Comparison of ENCODE assay signal across 8 cellular contexts in genomic region chr2:152036611-152037469, GRCh38.
DNase-seq lines count a peak whose midpoint lies in the region; ATAC-seq and TF ChIP-seq lines count a peak whose summit lies in the region.

No MANE protein-coding gene starts in this region.

- no CpG with 5 or more reads among the region's 10 CpGs for WGBS in mesendoderm (ENCODE audit: extremely low coverage, insufficient coverage, low lambda C conversion rate)

- no peak overlapping the region for H2BK120ac ChIP-seq in mesendoderm (ENCODE audit: low read depth, low read length)

- no peak overlapping the region for H2AK5ac ChIP-seq in mesendoderm (ENCODE audit: low read length)

- H3K4me2 ChIP-seq in mesendoderm (ENCODE audit: low read length): no peak overlapping the region

- H3K79me1 ChIP-seq in mesendoderm (ENCODE audit: low read length): no peaks in the 10 kb centered on the region

- peaks cover 3% of the 10 kb centered on the region for H3K4me1 ChIP-seq in mesendoderm (ENCODE audit: control insufficient read depth, low read depth, low read length)

- DNase-seq in Ammon's horn (ENCODE audit: low spot score) (peak; percentile 91), NCI-H226 (peak; percentile 29), dorsolateral prefrontal cortex (peak; percentile 38 to 83 (median 71)), mesendoderm (peak; percentile 81)
- peak; percentile 69 for DNase-seq in activated CD4-positive, alpha-beta T cell treated with anti-CD3 and anti-CD28 coated beads for 48 hours
- DNase-seq in stimulated activated CD8-positive, alpha-beta memory T cell treated with anti-CD3 and anti-CD28 coated beads, Interleukin-4, amount 100 ng/mL, for 24 hours (ENCODE audit: low read depth): peak; percentile 25

- TF ChIP-seq CTCF in dorsolateral prefrontal cortex (IDR thresholded peaks at IDR 0.05 in 54 of 56, conservative IDR thresholded peaks at IDR 0.05 in 2 of 56; ENCODE audit: low read depth in 1 of 56, partially characterized antibody in 56 of 56): peak; percentile 58 to 95 (median 83)

- H3K27ac ChIP-seq in dorsolateral prefrontal cortex: peak overlapping the region in 27 of 59 donors; percentile 23 to 79 (median 62)
- H3K27ac ChIP-seq in mesendoderm (ENCODE audit: low read depth, low read length): no peak overlapping the region

- H4K5ac ChIP-seq in mesendoderm (ENCODE audit: low read length): no peak overlapping the region

- no peak overlapping the region for H4K8ac ChIP-seq in mesendoderm (ENCODE audit: low read depth, low read length)

- no peak overlapping the region for H3K56ac ChIP-seq in mesendoderm (ENCODE audit: low read length)

- no peak overlapping the region for H2BK15ac ChIP-seq in mesendoderm (replicated peaks; ENCODE audit: low read depth)

- H3K18ac ChIP-seq in mesendoderm (ENCODE audit: low read length): no peak overlapping the region

- H3K27me3 ChIP-seq in dorsolateral prefrontal cortex: no peaks in the 10 kb centered on the region
- no peaks in the 10 kb centered on the region for H3K27me3 ChIP-seq in mesendoderm (ENCODE audit: insufficient read depth, low read length, poor library complexity)

- no peak overlapping the region for H3K23ac ChIP-seq in mesendoderm (ENCODE audit: low read length)

- H3K79me2 ChIP-seq in mesendoderm (ENCODE audit: control insufficient read depth, insufficient read depth, low read length): no peaks in the 10 kb centered on the region

- no peak overlapping the region for H2BK5ac ChIP-seq in mesendoderm (ENCODE audit: low read length)

- H3K4me3 ChIP-seq in dorsolateral prefrontal cortex: peak overlapping the region in 4 of 59 donors; percentile 3 to 16 (median 13)
- H3K4me3 ChIP-seq in mesendoderm (ENCODE audit: low read length): no peak overlapping the region

- ATAC-seq in GM18867 (IDR thresholded peaks at IDR 0.05; ENCODE audit: unreplicated experiment) (peak; percentile 87), HG03103 (IDR thresholded peaks at IDR 0.05; ENCODE audit: low read depth, unreplicated experiment) (peak; percentile 69)

- H3K4ac ChIP-seq in mesendoderm (ENCODE audit: low read depth, low read length): no peak overlapping the region

- intact Hi-C loops in dorsolateral prefrontal cortex (cut with DNase I): loop anchor here (2.0 to 10.0 kb wide), 7 partner anchors 138 to 1480 kb away; partner anchors contain the start of genes STAM2 (in 2 of the 2) and RPRM (in 1 of the 2)

- no peak overlapping the region for H3K9ac ChIP-seq in mesendoderm (ENCODE audit: low read length)

- no peaks in the 10 kb centered on the region for H3K36me3 ChIP-seq in mesendoderm (ENCODE audit: control insufficient read depth, insufficient read depth, low read length)

Comparison
In these comparisons a context has a peak if more than half of its experiments do, and no peak if none do; other contexts are left out.
1. DNase-seq: peak in every context shown above with its lines; median percentile 91 in Ammon's horn; 81 in mesendoderm; 71 in dorsolateral prefrontal cortex; 69 in activated CD4-positive, alpha-beta T cell treated with anti-CD3 and anti-CD28 coated beads for 48 hours; 29 in NCI-H226; 25 in stimulated activated CD8-positive, alpha-beta memory T cell treated with anti-CD3 and anti-CD28 coated beads, Interleukin-4, amount 100 ng/mL, for 24 hours.